Comparison of ENCODE assay signal across 8 cellular contexts in the genomic region with DNA sequence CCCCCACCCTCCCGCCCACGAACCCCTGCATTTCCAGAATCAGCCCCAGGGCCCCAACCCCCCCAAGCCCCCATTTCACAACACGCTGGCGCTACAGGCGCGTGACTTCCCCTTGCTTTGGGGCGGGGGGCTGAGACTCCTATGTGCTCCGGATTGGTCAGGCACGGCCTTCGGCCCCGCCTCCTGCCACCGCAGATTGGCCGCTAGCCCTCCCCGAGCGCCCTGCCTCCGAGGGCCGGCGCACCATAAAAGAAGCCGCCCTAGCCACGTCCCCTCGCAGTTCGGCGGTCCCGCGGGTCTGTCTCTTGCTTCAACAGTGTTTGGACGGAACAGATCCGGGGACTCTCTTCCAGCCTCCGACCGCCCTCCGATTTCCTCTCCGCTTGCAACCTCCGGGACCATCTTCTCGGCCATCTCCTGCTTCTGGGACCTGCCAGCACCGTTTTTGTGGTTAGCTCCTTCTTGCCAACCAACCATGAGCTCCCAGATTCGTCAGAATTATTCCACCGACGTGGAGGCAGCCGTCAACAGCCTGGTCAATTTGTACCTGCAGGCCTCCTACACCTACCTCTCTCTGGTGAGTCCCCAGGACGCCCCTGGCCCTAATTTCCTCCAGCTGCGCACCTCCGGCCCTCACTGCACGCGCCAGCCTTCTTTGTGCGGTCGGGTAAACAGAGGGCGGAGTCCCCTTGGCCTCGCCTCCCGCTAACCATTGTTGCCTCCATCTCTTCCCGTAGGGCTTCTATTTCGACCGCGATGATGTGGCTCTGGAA.
DNase-seq lines count a peak whose midpoint lies in the region; ATAC-seq and TF ChIP-seq lines count a peak whose summit lies in the region.

FTL (plus strand) TSS at position 277 of the 773 bp plus-strand sequence; CDS start at position 476, 199 bp downstream.

- peak; percentile 66 for ATAC-seq in HG03442 (IDR thresholded peaks at IDR 0.05; ENCODE audit: unreplicated experiment)

- DNase-seq in Ammon's horn (ENCODE audit: low spot score) (peak; percentile 99), NCI-H524 (lab: John Stamatoyannopoulos, UW) (peak; percentile 91 to 98), choroid plexus epithelial cell (ENCODE audit: low read depth) (peak; percentile 98), kidney tubule cell (ENCODE audit: low spot score) (peak; percentile 96)
- DNase-seq in activated CD4-positive, alpha-beta T cell treated with anti-CD3 and anti-CD28 coated beads for 4 hours: peak; percentile 73 to 84
- DNase-seq in stimulated activated CD4-positive, alpha-beta T cell treated with anti-CD3 and anti-CD28 coated beads, Interleukin-1b, Interleukin-23, amount 100 ng/mL, for 1 hour (ENCODE audit: low read depth in 2 of 2): peak; percentile 74 to 77

- H3K4me3 ChIP-seq in choroid plexus epithelial cell (ENCODE audit: low read depth, low read length): peak within 1 kb of the TSS; percentile 78

- TF ChIP-seq POLR2A in GM19193 (IDR thresholded peaks at IDR 0.05; ENCODE audit: extremely low read depth, insufficient read depth, insufficient read length): peak; percentile 100

- no peak for TF ChIP-seq CTCF in choroid plexus epithelial cell (conservative IDR thresholded peaks at IDR 0.05; ENCODE audit: low read depth, low read length)

Comparison
In these comparisons a context has a peak if more than half of its experiments do, and no peak if none do; other contexts are left out.
1. Peak in every context shown above with its lines: DNase-seq, ATAC-seq and H3K4me3 ChIP-seq.